In the genomic region with DNA sequence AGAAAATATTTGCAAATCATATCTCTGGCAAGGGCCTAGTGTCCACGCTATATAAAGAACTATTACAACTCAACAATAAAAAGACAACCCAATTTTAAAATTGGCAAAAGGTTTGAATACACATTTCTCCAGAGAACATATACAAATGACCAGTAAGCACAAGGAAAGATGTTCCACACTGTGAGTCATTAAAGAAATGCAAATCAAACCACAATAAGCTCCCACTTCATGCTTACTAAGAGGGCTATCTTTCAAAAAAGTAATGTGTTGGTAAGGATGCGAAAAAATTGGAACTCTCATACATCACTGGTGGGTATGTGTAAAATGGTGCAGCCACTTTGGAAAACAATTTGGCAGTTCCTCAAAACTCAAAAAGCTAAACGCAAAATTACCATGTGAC, we compare ENCODE assay signal across 17 cellular contexts.
"Had no signal": no experiment of that assay in that cellular context is flagged by ENCODE, and none has a peak within 500 bp of the region (broad histone marks: within the 10 kb centered on the region; RNA-seq: fewer than 3 reads in every experiment).

No MANE protein-coding gene starts in this region.

- H3K9me3 ChIP-seq: neutrophil, vagina had no signal

- H3K27me3 ChIP-seq: neutrophil, tibial nerve, vagina had no signal

- H3K27ac ChIP-seq: neutrophil, skin epidermis, tibial nerve, vagina had no signal

- DNase-seq: activated CD4-positive, alpha-beta T cell treated with anti-CD3 and anti-CD28 coated beads, Interleukin-2, amount 50 U/mL, for 4 hours; activated effector memory CD4-positive, alpha-beta T cell treated with Interleukin-2 at 50 U/mL for 16 hours; activated T-cell treated with anti-CD3 and anti-CD28 coated beads, Interleukin-2, amount 50 U/mL, for 24 hours; amygdala; cortex of kidney; effector CD8-positive, alpha-beta T cell; glutamatergic neuron; immature natural killer cell; left colon; mucosa of descending colon; naive thymus-derived CD8-positive, alpha-beta T cell; stimulated activated CD4-positive, alpha-beta T cell treated with anti-CD3 and anti-CD28 coated beads, Interleukin-4, amount 100 ng/mL, for 4 hours had no signal

- H3K4me1 ChIP-seq: tibial nerve, vagina had no signal

- H3K36me3 ChIP-seq: neutrophil, tibial nerve, vagina had no signal

- H3K4me3 ChIP-seq: lung, mucosa of descending colon, skin epidermis, tibial nerve, vagina had no signal
